In genomic region chr20:35326021-35326731, GRCh38 we compare ENCODE assay signal across 15 cellular contexts. TPM values are rescaled to one million over a fixed set of nuclear protein-coding genes. Genes with fewer than 3 reads are reported as not detected.
DNase-seq lines count a peak whose midpoint lies in the region; ATAC-seq and TF ChIP-seq lines count a peak whose summit lies in the region.
"Had no signal": no experiment of that assay in that cellular context is flagged by ENCODE, and none has a peak within 500 bp of the region (broad histone marks: within the 10 kb centered on the region; RNA-seq: fewer than 3 reads in every experiment).

No MANE protein-coding gene starts in this region.

- peaks cover 9 to 10% of the 10 kb centered on the region in 2 donors for H3K4me1 Mint-ChIP-seq in stimulated activated naive B cell treated with anti-CD40 and anti-IgM and Interleukin-4, amounts not matched to agents 10 μg/mL and 1 μg/mL and 100 μg/mL, for 72 hours

- no peak for TF ChIP-seq POLR2A in Peyer's patch (IDR thresholded peaks at IDR 0.05)

- no peak overlapping the region for H3K27ac Mint-ChIP-seq in activated naive CD4-positive, alpha-beta T cell treated with anti-CD3 and anti-CD28 coated beads, Interleukin-2, amount 50 U/mL, for 72 hours
- H3K27ac Mint-ChIP-seq in stimulated activated naive B cell treated with anti-CD40 and anti-IgM and Interleukin-4, amounts not matched to agents 10 μg/mL and 1 μg/mL and 100 μg/mL, for 72 hours: peak overlapping the region; percentile 21
- H3K27ac Mint-ChIP-seq: activated CD4-positive, alpha-beta T cell treated with anti-CD3 and anti-CD28 coated beads, Interleukin-2, amount 10 ng/mL, durations not matched to agents 7 days and 5 days; memory B cell had no signal

- H3K27ac ChIP-seq in Peyer's patch: peak overlapping the region in 3 of 4 donors; percentile 19 to 80 (median 71)
- H3K27ac ChIP-seq: upper lobe of left lung had no signal

- H3K36me3 Mint-ChIP-seq in activated naive CD4-positive, alpha-beta T cell treated with anti-CD3 and anti-CD28 coated beads, Interleukin-2, amount 50 U/mL, for 72 hours: no peaks in the 10 kb centered on the region
- H3K36me3 Mint-ChIP-seq in stimulated activated naive B cell treated with anti-CD40 and anti-IgM and Interleukin-4, amounts not matched to agents 10 μg/mL and 1 μg/mL and 100 μg/mL, for 72 hours: peaks cover 13 to 31% of the 10 kb centered on the region in 2 donors

- no peak overlapping the region for H3K4me3 Mint-ChIP-seq in stimulated activated naive B cell treated with anti-CD40 and anti-IgM and Interleukin-4, amounts not matched to agents 10 μg/mL and 1 μg/mL and 100 μg/mL, for 72 hours
- H3K4me3 Mint-ChIP-seq: activated CD4-positive, alpha-beta T cell treated with anti-CD3 and anti-CD28 coated beads, Interleukin-2, amount 10 ng/mL, durations not matched to agents 7 days and 5 days; memory B cell had no signal

- H3K4me1 ChIP-seq in Peyer's patch: peaks cover 0 to 33% (median 3%) of the 10 kb centered on the region in 4 donors

- no peak overlapping the region for H3K4me3 ChIP-seq in Peyer's patch
- H3K4me3 ChIP-seq: heart right ventricle, upper lobe of left lung had no signal

- no peaks in the 10 kb centered on the region for H3K36me3 ChIP-seq in Peyer's patch
- H3K36me3 ChIP-seq: upper lobe of left lung had no signal

- no peaks in the 10 kb centered on the region for H3K9me3 Mint-ChIP-seq in activated naive CD4-positive, alpha-beta T cell treated with anti-CD3 and anti-CD28 coated beads, Interleukin-2, amount 50 U/mL, for 72 hours
- H3K9me3 Mint-ChIP-seq in stimulated activated naive B cell treated with anti-CD40 and anti-IgM and Interleukin-4, amounts not matched to agents 10 μg/mL and 1 μg/mL and 100 μg/mL, for 72 hours: no peaks in the 10 kb centered on the region
- H3K9me3 Mint-ChIP-seq: activated CD4-positive, alpha-beta T cell treated with anti-CD3 and anti-CD28 coated beads, Interleukin-2, amount 10 ng/mL, durations not matched to agents 7 days and 5 days; memory B cell had no signal

- no peak for DNase-seq in activated naive CD4-positive, alpha-beta T cell treated with anti-CD3 and anti-CD28 coated beads, Interleukin-2, amount 50 U/mL, for 72 hours (ENCODE audit: low spot score in 2 of 2)
- DNase-seq in activated naive CD4-positive, alpha-beta T cell treated with anti-CD3 and anti-CD28 coated beads, Interleukin-2, amount 50 U/mL, for 16 hours: no peak
- DNase-seq in Peyer's patch (no peak), fibroblast of peridontal ligament (ENCODE audit: extremely low read depth) (peak; percentile 76), kidney tubule cell (ENCODE audit: low spot score) (no peak), NCI-H2081 treated with DMSO at 0.1 percent for 48 hours (lab: John Stamatoyannopoulos, UW) (no peak)
- no peak for DNase-seq in stimulated activated naive B cell treated with anti-CD40 and anti-IgM and Interleukin-4, amounts not matched to agents 10 μg/mL and 1 μg/mL and 100 μg/mL, for 72 hours
- DNase-seq: activated CD4-positive, alpha-beta T cell treated with anti-CD3 and anti-CD28 coated beads, Interleukin-2, amount 10 ng/mL, durations not matched to agents 7 days and 5 days; amniotic stem cell; heart right ventricle; NCI-H510A; upper lobe of left lung had no signal

- H3K27me3 Mint-ChIP-seq in stimulated activated naive B cell treated with anti-CD40 and anti-IgM and Interleukin-4, amounts not matched to agents 10 μg/mL and 1 μg/mL and 100 μg/mL, for 72 hours: no peaks in the 10 kb centered on the region
- H3K27me3 Mint-ChIP-seq: activated CD4-positive, alpha-beta T cell treated with anti-CD3 and anti-CD28 coated beads, Interleukin-2, amount 10 ng/mL, durations not matched to agents 7 days and 5 days; memory B cell had no signal

- ATAC-seq in activated naive CD4-positive, alpha-beta T cell treated with anti-CD3 and anti-CD28 coated beads, Interleukin-2, amount 50 U/mL, for 72 hours: peak; percentile 19 to 47
- ATAC-seq in stimulated activated naive B cell treated with anti-CD40 and anti-IgM and Interleukin-4, amounts not matched to agents 10 μg/mL and 1 μg/mL and 100 μg/mL, for 72 hours (replicated peaks): peak; percentile 65 to 74
- ATAC-seq in GM21717 (IDR thresholded peaks at IDR 0.05; ENCODE audit: unreplicated experiment): no peak

- no peaks in the 10 kb centered on the region for H3K9me3 ChIP-seq in Peyer's patch
- H3K9me3 ChIP-seq: heart right ventricle, upper lobe of left lung had no signal

- H3K27me3 ChIP-seq in Peyer's patch: no peaks in the 10 kb centered on the region
- H3K27me3 ChIP-seq: heart right ventricle, upper lobe of left lung had no signal

- TF ChIP-seq CTCF in Peyer's patch (IDR thresholded peaks at IDR 0.05): no peak

RNA-seq across cellular contexts. Expression of gene FAM83C, which starts 34.0 kb away (rescaled TPM):
- not detected for total RNA-seq in activated naive CD4-positive, alpha-beta T cell treated with anti-CD3 and anti-CD28 coated beads, Interleukin-2, amount 50 U/mL, for 72 hours
- total RNA-seq in Peyer's patch: not detected
- total RNA-seq: activated CD4-positive, alpha-beta T cell treated with anti-CD3 and anti-CD28 coated beads, Interleukin-2, amount 10 ng/mL, durations not matched to agents 7 days and 5 days; heart right ventricle; renal cortical epithelial cell; upper lobe of left lung had no signal

RNA-seq across cellular contexts. Expression of gene EIF6, which starts 41.6 kb away (rescaled TPM):
- 100 to 1,000 TPM in 1 of 2 donors, 10 to 100 TPM in 1; 63.9 to 115 TPM for total RNA-seq in activated naive CD4-positive, alpha-beta T cell treated with anti-CD3 and anti-CD28 coated beads, Interleukin-2, amount 50 U/mL, for 72 hours
- total RNA-seq in Peyer's patch: 100 to 1,000 TPM in 3 of 4 donors, 10 to 100 TPM in 1; 77.6 to 196 (median 157) TPM

RNA-seq across cellular contexts. Expression of gene MMP24OS, which starts 48.3 kb away (rescaled TPM):
- total RNA-seq in activated naive CD4-positive, alpha-beta T cell treated with anti-CD3 and anti-CD28 coated beads, Interleukin-2, amount 50 U/mL, for 72 hours: 10 to 100 TPM; 29.4 to 41.8 TPM
- 10 to 100 TPM; 23.1 to 86.1 (median 58.6) TPM for total RNA-seq in Peyer's patch
